8 cellular contexts compared by ENCODE assay signal in the genomic region with DNA sequence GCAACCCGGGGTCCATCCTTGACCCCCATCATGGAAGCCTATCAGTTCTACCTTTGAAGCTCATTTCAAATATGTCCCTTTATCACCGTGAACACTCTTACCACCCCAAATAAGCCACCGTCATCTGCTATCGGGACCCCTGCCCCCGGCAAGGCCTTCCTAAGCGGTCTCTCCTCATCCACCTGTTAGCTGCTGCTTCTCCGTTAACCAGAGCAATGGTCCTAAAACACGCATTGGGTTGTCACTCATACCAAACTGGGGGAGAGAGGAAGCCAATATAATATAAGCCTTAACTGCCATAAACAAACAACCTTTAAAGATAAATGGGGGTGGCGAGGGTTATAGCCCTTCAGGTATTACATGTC. TPM values are rescaled to one million over a fixed set of nuclear protein-coding genes. Genes with fewer than 3 reads are reported as not detected.
DNase-seq lines count a peak whose midpoint lies in the region; ATAC-seq and TF ChIP-seq lines count a peak whose summit lies in the region.

No MANE protein-coding gene starts in this region.

- H3K9ac ChIP-seq in DND-41 (ENCODE audit: low read depth, low read length) (peak overlapping the region; percentile 80), trophoblast cell (ENCODE audit: low read length) (peak overlapping the region; percentile 97)

- no peak for TF ChIP-seq POLR2A in erythroblast (IDR thresholded peaks at IDR 0.05; ENCODE audit: low read length)

- H3K23ac ChIP-seq in trophoblast cell (ENCODE audit: low read length) = no peak overlapping the region

- H4K12ac ChIP-seq in trophoblast cell (ENCODE audit: low read depth, low read length) = no peak overlapping the region

- H3K9me3 ChIP-seq in DND-41 (ENCODE audit: insufficient read depth, low read length, severe bottlenecking) (no peaks in the 10 kb centered on the region), trophoblast cell (ENCODE audit: insufficient read depth, low read depth, low read length) (no peaks in the 10 kb centered on the region)

- H2AK5ac ChIP-seq in trophoblast cell (ENCODE audit: low read length) = no peak overlapping the region

- no peak overlapping the region for H2BK120ac ChIP-seq in trophoblast cell (ENCODE audit: insufficient read depth, low read length, poor library complexity)

- no peaks in the 10 kb centered on the region for H3K27me3 ChIP-seq in DND-41 (ENCODE audit: insufficient read depth, low read length, poor library complexity)
- no peaks in the 10 kb centered on the region for H3K27me3 ChIP-seq in trophoblast cell (ENCODE audit: insufficient read depth, low read length)

- H3K14ac ChIP-seq in trophoblast cell (ENCODE audit: low read length) = peak overlapping the region; percentile 29

- H3K36me3 ChIP-seq in DND-41 (ENCODE audit: insufficient read depth, low read length) (peaks cover 23% of the 10 kb centered on the region), trophoblast cell (ENCODE audit: control insufficient read depth in 1 of 2, insufficient read depth in 2 of 2, low read length in 2 of 2) (no peaks in the 10 kb centered on the region)

- no CpG with 5 or more reads among the region's 9 CpGs for WGBS in trophoblast cell (ENCODE audit: extremely low coverage, insufficient coverage, insufficient read length)

- peaks cover 3% of the 10 kb centered on the region for H3K79me1 ChIP-seq in trophoblast cell (ENCODE audit: low read length)

- no peak overlapping the region for H2BK12ac ChIP-seq in trophoblast cell (ENCODE audit: low read length)

- no peak for ATAC-seq in DND-41 (ENCODE audit: insufficient read depth, low read depth)
- no peak for ATAC-seq in HG03460 (IDR thresholded peaks at IDR 0.05; ENCODE audit: unreplicated experiment)

- H2BK5ac ChIP-seq in trophoblast cell (ENCODE audit: low read depth, low read length, poor library complexity) = no peak overlapping the region

- peak overlapping the region; percentile 83 for H3K27ac ChIP-seq in DND-41 (ENCODE audit: low read length)
- no peak overlapping the region for H3K27ac ChIP-seq in trophoblast cell (ENCODE audit: low read depth, low read length)

- H3K79me2 ChIP-seq in DND-41 (ENCODE audit: insufficient read depth, low read length) = peaks cover 53% of the 10 kb centered on the region
- H3K79me2 ChIP-seq in trophoblast cell (ENCODE audit: control insufficient read depth, insufficient read depth, low read length, poor library complexity) = peaks cover 9% of the 10 kb centered on the region

- H3K4me3 ChIP-seq in DND-41 (ENCODE audit: low read depth in 1 of 2, low read length in 2 of 2) (peak overlapping the region; percentile 47 to 70), trophoblast cell (ENCODE audit: low read depth, low read length) (peak overlapping the region; percentile 96)

- H4K20me1 ChIP-seq in DND-41 (ENCODE audit: insufficient read depth, low read length) = peaks cover 8% of the 10 kb centered on the region; the same call in 1 of the 2 replicates

- no peak overlapping the region for H3K18ac ChIP-seq in trophoblast cell (ENCODE audit: low read length)

- DNase-seq in DND-41 = peak; percentile 24
- peak; percentile 43 for DNase-seq in NAMALWA (ENCODE audit: low spot score)
- peak; percentile 56 to 69 for DNase-seq in erythroblast (lab: John Stamatoyannopoulos, UW)
- DNase-seq in trophoblast cell = no peak
- no peak for DNase-seq in NCI-H1048 (lab: John Stamatoyannopoulos, UW)
- DNase-seq in activated CD4-positive, alpha-beta T cell treated with anti-CD3 and anti-CD28 coated beads for 4 hours = no peak
- no peak for DNase-seq in COLO829 (ENCODE audit: low spot score)

- H2AFZ ChIP-seq in DND-41 (ENCODE audit: low read depth, low read length) (peak overlapping the region; percentile 91), trophoblast cell (ENCODE audit: insufficient read depth, low read length, poor library complexity) (no peak overlapping the region)

- H3K4me1 ChIP-seq in DND-41 (ENCODE audit: insufficient read depth, low read length) = peaks cover 65% of the 10 kb centered on the region
- H3K4me1 ChIP-seq in trophoblast cell (ENCODE audit: control insufficient read depth in 1 of 2, insufficient read depth in 2 of 2, low read length in 2 of 2) = peaks cover 2 to 5% of the 10 kb centered on the region in 2 experiments

- H3K4me2 ChIP-seq in DND-41 (ENCODE audit: insufficient read depth, low read length) (peak overlapping the region; percentile 96), trophoblast cell (ENCODE audit: low read length) (peak overlapping the region; percentile 67)

- no peak overlapping the region for H4K91ac ChIP-seq in trophoblast cell (ENCODE audit: low read depth, low read length)

- no peak overlapping the region for H4K8ac ChIP-seq in trophoblast cell (ENCODE audit: low read depth, low read length)

- no peak for TF ChIP-seq CTCF in DND-41 (IDR thresholded peaks at IDR 0.05; ENCODE audit: borderline replicate concordance, extremely low read depth, low read length, poor library complexity, severe bottlenecking)

- H3K4ac ChIP-seq in trophoblast cell (ENCODE audit: low read depth, low read length) = peak overlapping the region; percentile 74

RNA-seq across cellular contexts. Expression of a gene that starts 0.7 kb away (rescaled TPM):
- 97.0 and 99.4 TPM in 2 replicates for polyA plus RNA-seq in trophoblast cell (2013)

RNA-seq across cellular contexts. Expression of a gene that starts 12.5 kb away (rescaled TPM):
- 1.2 and 1.3 TPM in 2 replicates for polyA plus RNA-seq in trophoblast cell (2013)

Comparison
In these comparisons a context has a peak if more than half of its experiments do, and no peak if none do; other contexts are left out.
1. DNase-seq: peak in DND-41 (single experiment), NAMALWA (single experiment) and erythroblast (2 of 2); none in trophoblast cell (0 of 2), NCI-H1048 (single experiment), activated CD4-positive, alpha-beta T cell treated with anti-CD3 and anti-CD28 coated beads for 4 hours (0 of 2) and COLO829 (single experiment).